Comparison of ENCODE assay signal across 18 cellular contexts in the genomic region with DNA sequence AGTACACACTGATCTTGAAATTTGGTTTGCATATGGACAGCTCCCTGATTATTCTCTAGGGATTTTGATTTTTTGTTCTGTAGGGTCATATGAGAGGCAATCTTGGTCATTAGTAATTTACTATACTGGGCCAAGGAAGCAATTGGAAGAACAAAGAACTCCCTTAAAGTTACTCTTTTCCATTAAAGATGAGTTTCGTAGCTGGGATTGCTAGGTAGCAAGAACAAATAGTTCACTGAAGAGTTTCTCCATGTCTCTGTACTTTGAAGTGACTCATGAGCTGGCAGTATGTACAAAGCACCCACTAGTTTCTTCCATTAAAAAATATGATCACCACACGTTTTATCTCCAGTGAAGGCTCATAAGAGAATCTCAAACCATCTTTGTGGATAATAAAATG. TPM values are rescaled to one million over a fixed set of nuclear protein-coding genes. Genes with fewer than 3 reads are reported as not detected.
A peak's percentile ranks its signal among the peaks of the same experiment; 100 is the strongest.
DNase-seq lines count a peak whose midpoint lies in the region; TF ChIP-seq lines count a peak whose summit lies in the region.
"Had no signal": no experiment of that assay in that cellular context is flagged by ENCODE, and none has a peak within 500 bp of the region (broad histone marks: within the 10 kb centered on the region; RNA-seq: fewer than 3 reads in every experiment).

No MANE protein-coding gene starts in this region.

- DNase-seq in EH (ENCODE audit: low read depth) (peak; percentile 43), HT1080 (ENCODE audit: low read depth) (peak; percentile 13), fibroblast of gingiva (ENCODE audit: low read depth) (peak; percentile 14), NCI-H2029 (lab: John Stamatoyannopoulos, UW) (no peak)
- no peak for DNase-seq in stimulated activated CD4-positive, alpha-beta T cell treated with anti-CD3 and anti-CD28 coated beads, Interleukin-4, amount 100 ng/mL, for 24 hours
- DNase-seq in effector CD8-positive, alpha-beta T cell (lab: John Stamatoyannopoulos, UW): no peak
- DNase-seq: CD8-positive, alpha-beta T cell; DMS79 treated with DMSO at 0.1 percent for 48 hours; GF-D8; GOT3; MM.1S; NCI-H1105; NCI-H1694 treated with DMSO at 0.1 percent for 48 hours; NCI-H69; RPMI8226; SIG-M5; SW 1271 had no signal

- TF ChIP-seq CTCF in subcutaneous adipose tissue (IDR thresholded peaks at IDR 0.05; ENCODE audit: low read depth): peak; percentile 12

RNA-seq across cellular contexts. Expression of a gene that starts 6.2 kb away (rescaled TPM):
- total RNA-seq in HT1080 (2014; rRNA removed; shearing (Covaris generic)): 2.3 and 8.0 TPM in 2 replicates
- polyA plus RNA-seq in HT1080 (2015; cell fraction: cytosol; rRNA removed): 3.8 and 4.0 TPM in 2 replicates
- 6.8 and 10.5 TPM in 2 replicates for polyA plus RNA-seq in HT1080 (2015; cell fraction: nucleus; rRNA removed)
- total RNA-seq in subcutaneous adipose tissue: 10 to 100 TPM; 21.7 to 42.2 (median 23.0) TPM

Comparison
In these comparisons a context has a peak if more than half of its experiments do, and no peak if none do; other contexts are left out.
1. DNase-seq: peak in EH (single experiment), HT1080 (single experiment) and fibroblast of gingiva (single experiment); none in NCI-H2029 (single experiment), stimulated activated CD4-positive, alpha-beta T cell treated with anti-CD3 and anti-CD28 coated beads, Interleukin-4, amount 100 ng/mL, for 24 hours (single experiment) and effector CD8-positive, alpha-beta T cell (single experiment).